Comparison of ENCODE assay signal across 1 cellular context in the genomic region with DNA sequence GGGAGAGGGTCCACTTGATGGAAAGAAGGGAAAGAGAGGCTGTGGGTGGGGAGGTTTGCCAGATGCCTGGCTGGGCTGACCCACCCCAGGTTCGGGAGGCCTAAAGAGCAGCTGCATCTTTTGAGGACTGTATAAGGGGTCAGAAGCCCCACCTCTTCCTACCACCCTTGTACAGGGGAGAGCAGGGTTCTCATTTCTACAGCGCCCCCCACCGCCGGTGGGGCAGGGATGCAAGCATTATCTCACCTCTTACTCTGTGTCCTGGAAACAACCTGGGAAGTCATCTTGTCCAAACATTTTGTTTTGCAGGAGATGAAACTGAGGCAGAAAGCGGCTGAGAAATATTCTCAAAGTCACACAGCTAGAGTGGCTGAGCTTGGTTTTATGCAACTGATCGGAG.
TF ChIP-seq lines count a peak whose summit lies in the region.

No MANE protein-coding gene starts in this region.

TF ChIP-seq in K562, 482 proteins besides CTCF, POLR2A, EP300 and RAD21 (continued from another document):
- no peak for TF ChIP-seq NUFIP1 (IDR thresholded peaks at IDR 0.05; ENCODE audit: partially characterized antibody)
- no peak for TF ChIP-seq COPS2 (conservative IDR thresholded peaks at IDR 0.05)
